ENCODE assay signal across 18 cellular contexts in the genomic region with DNA sequence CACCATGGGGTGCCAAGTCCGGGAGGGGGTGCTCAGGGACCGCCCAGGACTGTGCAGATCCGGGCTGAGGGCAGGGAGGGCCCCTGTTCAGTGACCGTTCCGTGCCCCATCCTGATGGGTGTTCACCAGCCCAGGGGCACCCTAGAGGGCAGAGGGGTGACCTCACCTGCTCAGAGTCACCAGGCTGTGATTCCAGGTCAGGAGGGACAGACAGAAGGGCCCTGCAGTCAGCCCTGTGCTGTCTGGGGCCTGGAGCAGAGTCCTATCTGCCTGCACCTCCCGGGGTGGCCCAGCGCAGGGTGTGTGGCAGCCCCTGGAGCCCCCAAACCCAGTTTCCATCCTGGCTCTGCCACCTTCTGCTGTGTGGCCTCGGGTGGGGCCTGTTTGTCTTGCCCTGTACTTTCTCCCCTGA.
"Had no signal": no experiment of that assay in that cellular context is flagged by ENCODE, and none has a peak within 500 bp of the region (broad histone marks: within the 10 kb centered on the region; RNA-seq: fewer than 3 reads in every experiment).

No MANE protein-coding gene starts in this region.

- H3K9me3 ChIP-seq: gastrocnemius medialis, heart left ventricle, suprapubic skin, transverse colon had no signal

- H3K27me3 ChIP-seq: brain microvascular endothelial cell, gastrocnemius medialis, heart left ventricle, transverse colon had no signal

- H3K9me3 Mint-ChIP-seq: activated naive CD4-positive, alpha-beta T cell treated with anti-CD3 and anti-CD28 coated beads, Interleukin-2, amount 10 ng/mL, durations not matched to agents 7 days and 5 days; activated T-helper 2 cell treated with anti-CD3 and anti-CD28 coated beads, Interferon-gamma antibody, Interleukin-2, Interleukin-4, amounts not matched to agents 10 μg/mL and 5 μg/mL and 100 μg/mL, durations not matched to agents 14 hours and 24 hours and 36 hours; stimulated activated naive CD8-positive, alpha-beta T cell treated with anti-CD3 and anti-CD28 coated beads, Interleukin-15, Interleukin-2, amounts not matched to agents 100 ng/mL and 50 ng/mL, for 24 hours had no signal

- H3K27ac ChIP-seq: brain microvascular endothelial cell, coronary artery, gastrocnemius medialis, heart left ventricle, suprapubic skin, transverse colon, VCaP had no signal

- H3K4me3 Mint-ChIP-seq: activated naive CD4-positive, alpha-beta T cell treated with anti-CD3 and anti-CD28 coated beads, Interleukin-2, amount 10 ng/mL, durations not matched to agents 7 days and 5 days; activated naive CD8-positive, alpha-beta T cell treated with anti-CD3 and anti-CD28 coated beads, Interleukin-2, amount 50 U/mL, for 24 hours; central memory CD8-positive, alpha-beta T cell; naive thymus-derived CD8-positive, alpha-beta T cell; stimulated activated naive CD8-positive, alpha-beta T cell treated with anti-CD3 and anti-CD28 coated beads, Interleukin-15, Interleukin-2, amounts not matched to agents 100 ng/mL and 50 ng/mL, for 24 hours; T-helper 17 cell had no signal

- H3K4me1 Mint-ChIP-seq: activated naive CD4-positive, alpha-beta T cell treated with anti-CD3 and anti-CD28 coated beads, Interleukin-2, amount 10 ng/mL, durations not matched to agents 7 days and 5 days; activated naive CD8-positive, alpha-beta T cell treated with anti-CD3 and anti-CD28 coated beads, Interleukin-2, amount 50 U/mL, for 24 hours; central memory CD8-positive, alpha-beta T cell; naive thymus-derived CD8-positive, alpha-beta T cell; T-helper 17 cell had no signal

- H3K36me3 ChIP-seq: brain microvascular endothelial cell, gastrocnemius medialis, heart left ventricle, suprapubic skin, transverse colon had no signal

- DNase-seq: activated CD4-positive, alpha-beta T cell treated with anti-CD3 and anti-CD28 coated beads, Interleukin-2, amount 50 U/mL, for 4 hours; activated naive CD4-positive, alpha-beta T cell treated with anti-CD3 and anti-CD28 coated beads, Interleukin-2, amount 10 ng/mL, durations not matched to agents 7 days and 5 days; activated naive CD8-positive, alpha-beta T cell treated with anti-CD3 and anti-CD28 coated beads, Interleukin-2, amount 50 U/mL, for 24 hours; anterior cingulate cortex; brain microvascular endothelial cell; gastrocnemius medialis; heart left ventricle; mesendoderm; T-helper 17 cell; transverse colon had no signal

- H3K4me1 ChIP-seq: gastrocnemius medialis, heart left ventricle, suprapubic skin, transverse colon had no signal

- H3K27me3 Mint-ChIP-seq: activated naive CD4-positive, alpha-beta T cell treated with anti-CD3 and anti-CD28 coated beads, Interleukin-2, amount 10 ng/mL, durations not matched to agents 7 days and 5 days; stimulated activated naive CD8-positive, alpha-beta T cell treated with anti-CD3 and anti-CD28 coated beads, Interleukin-15, Interleukin-2, amounts not matched to agents 100 ng/mL and 50 ng/mL, for 24 hours; T-helper 17 cell had no signal

- H3K4me3 ChIP-seq: coronary artery, gastrocnemius medialis, heart left ventricle, suprapubic skin, transverse colon had no signal

- ATAC-seq: activated naive CD8-positive, alpha-beta T cell treated with anti-CD3 and anti-CD28 coated beads, Interleukin-2, amount 50 U/mL, for 24 hours; gastrocnemius medialis; naive thymus-derived CD8-positive, alpha-beta T cell; T-helper 17 cell had no signal

- H3K36me3 Mint-ChIP-seq: activated naive CD4-positive, alpha-beta T cell treated with anti-CD3 and anti-CD28 coated beads, Interleukin-2, amount 10 ng/mL, durations not matched to agents 7 days and 5 days; naive thymus-derived CD8-positive, alpha-beta T cell had no signal

- H3K27ac Mint-ChIP-seq: activated naive CD4-positive, alpha-beta T cell treated with anti-CD3 and anti-CD28 coated beads, Interleukin-2, amount 10 ng/mL, durations not matched to agents 7 days and 5 days; activated naive CD8-positive, alpha-beta T cell treated with anti-CD3 and anti-CD28 coated beads, Interleukin-2, amount 50 U/mL, for 24 hours; activated T-helper 2 cell treated with anti-CD3 and anti-CD28 coated beads, Interferon-gamma antibody, Interleukin-2, Interleukin-4, amounts not matched to agents 10 μg/mL and 5 μg/mL and 100 μg/mL, durations not matched to agents 14 hours and 24 hours and 36 hours; naive thymus-derived CD8-positive, alpha-beta T cell; stimulated activated naive CD8-positive, alpha-beta T cell treated with anti-CD3 and anti-CD28 coated beads, Interleukin-15, Interleukin-2, amounts not matched to agents 100 ng/mL and 50 ng/mL, for 24 hours; T-helper 17 cell had no signal

- FAIRE-seq: endometrium had no signal
